18 cellular contexts compared by ENCODE assay signal in the genomic region with DNA sequence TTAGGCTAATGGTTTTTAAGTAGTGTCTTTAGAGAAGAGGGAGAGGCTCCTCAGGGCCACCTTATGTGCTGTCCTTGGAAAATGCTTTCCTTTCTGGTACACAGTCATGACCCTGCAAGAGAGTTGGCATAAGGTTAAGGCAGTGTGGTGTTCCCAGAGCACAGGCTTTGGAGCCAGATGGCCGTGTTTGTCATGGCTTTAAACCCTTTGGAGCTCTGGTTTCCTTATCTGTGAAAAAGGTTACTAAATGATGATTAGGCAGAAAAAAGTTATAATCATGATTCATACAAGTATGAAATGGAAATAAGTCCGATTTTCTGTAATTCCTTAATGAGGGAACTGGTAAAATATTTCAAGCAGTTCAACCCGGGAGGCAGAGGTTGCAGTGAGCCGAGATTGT. TPM values are rescaled to one million over a fixed set of nuclear protein-coding genes. Genes with fewer than 3 reads are reported as not detected.
DNase-seq lines count a peak whose midpoint lies in the region; ATAC-seq and TF ChIP-seq lines count a peak whose summit lies in the region.
"Had no signal": no experiment of that assay in that cellular context is flagged by ENCODE, and none has a peak within 500 bp of the region (broad histone marks: within the 10 kb centered on the region; RNA-seq: fewer than 3 reads in every experiment).

No MANE protein-coding gene starts in this region.

- ATAC-seq in HG02885 (IDR thresholded peaks at IDR 0.05; ENCODE audit: poor library complexity, unreplicated experiment) = no peak
- ATAC-seq: activated CD8-positive, alpha-beta T cell treated with anti-CD3 and anti-CD28 coated beads for 36 hours; T-cell had no signal

- peak in 1 of 2 donors; percentile 19 for TF ChIP-seq POLR2A in adrenal gland (IDR thresholded peaks at IDR 0.05)
- no peak for TF ChIP-seq POLR2A in stomach (IDR thresholded peaks at IDR 0.05)

- H3K4me3 ChIP-seq in adrenal gland (no peak overlapping the region), hepatocyte (no peak overlapping the region), stomach (no peak overlapping the region)
- H3K4me3 ChIP-seq: HAP-1, uterus had no signal

- no peaks in the 10 kb centered on the region for H3K4me1 Mint-ChIP-seq in HFFc6 (ENCODE audit: low read depth)
- H3K4me1 Mint-ChIP-seq in activated T-helper 1 cell treated with anti-CD3 and anti-CD28 coated beads, Interleukin-12 subunit alpha, Interleukin-12 subunit beta, Interleukin-2, Interleukin-4 antibody, amounts not matched to agents 30 ng/mL and 10 ng/mL and 1 ng/mL, durations not matched to agents 14 hours and 24 hours and 36 hours (ENCODE audit: low read depth) = no peaks in the 10 kb centered on the region

- no peaks in the 10 kb centered on the region for H3K9me3 ChIP-seq in adrenal gland (replicated peaks in 1 of 3)
- no peaks in the 10 kb centered on the region for H3K9me3 ChIP-seq in hepatocyte (ENCODE audit: low read depth)
- no peaks in the 10 kb centered on the region for H3K9me3 ChIP-seq in stomach
- H3K9me3 ChIP-seq: HAP-1, uterus had no signal

- intact Hi-C loops in adrenal gland (cut with DNase I) = no loop called here
- intact Hi-C loops in stomach (cut with DNase I; ENCODE audit: low total_unique reads) = no loop called here
- intact Hi-C loops in activated T-helper 1 cell treated with anti-CD3 and anti-CD28 coated beads, Interleukin-12 subunit alpha, Interleukin-12 subunit beta, Interleukin-2, Interleukin-4 antibody, amounts not matched to agents 30 ng/mL and 10 ng/mL and 1 ng/mL, durations not matched to agents 14 hours and 24 hours and 36 hours (cut with micrococcal nuclease) = no loop called here

- no peak overlapping the region for H2AFZ ChIP-seq in hepatocyte

- H3K4me3 Mint-ChIP-seq in HFFc6 = no peak overlapping the region
- no peak overlapping the region for H3K4me3 Mint-ChIP-seq in activated T-helper 1 cell treated with anti-CD3 and anti-CD28 coated beads, Interleukin-12 subunit alpha, Interleukin-12 subunit beta, Interleukin-2, Interleukin-4 antibody, amounts not matched to agents 30 ng/mL and 10 ng/mL and 1 ng/mL, durations not matched to agents 14 hours and 24 hours and 36 hours
- H3K4me3 Mint-ChIP-seq: activated CD8-positive, alpha-beta T cell treated with anti-CD3 and anti-CD28 coated beads for 36 hours; activated naive CD8-positive, alpha-beta T cell treated with anti-CD3 and anti-CD28 coated beads, Interleukin-2, amount 10 ng/mL, durations not matched to agents 7 days and 5 days; T-cell had no signal

- peak overlapping the region in 4 of 5 donors; percentile 16 to 77 (median 51) for H3K27ac ChIP-seq in adrenal gland
- H3K27ac ChIP-seq in hepatocyte = peak overlapping the region; percentile 47
- peak overlapping the region in 4 of 5 donors; percentile 24 to 64 (median 58) for H3K27ac ChIP-seq in stomach
- H3K27ac ChIP-seq: HL-60, uterus had no signal

- peak overlapping the region; percentile 33; the same call in 1 of the 2 replicates for H3K27ac Mint-ChIP-seq in HFFc6
- H3K27ac Mint-ChIP-seq in activated T-helper 1 cell treated with anti-CD3 and anti-CD28 coated beads, Interleukin-12 subunit alpha, Interleukin-12 subunit beta, Interleukin-2, Interleukin-4 antibody, amounts not matched to agents 30 ng/mL and 10 ng/mL and 1 ng/mL, durations not matched to agents 14 hours and 24 hours and 36 hours = no peak overlapping the region
- H3K27ac Mint-ChIP-seq: activated CD8-positive, alpha-beta T cell treated with anti-CD3 and anti-CD28 coated beads for 36 hours; activated naive CD8-positive, alpha-beta T cell treated with anti-CD3 and anti-CD28 coated beads, Interleukin-2, amount 10 ng/mL, durations not matched to agents 7 days and 5 days; T-cell had no signal

- H3K9me3 Mint-ChIP-seq in HFFc6 = no peaks in the 10 kb centered on the region
- no peaks in the 10 kb centered on the region for H3K9me3 Mint-ChIP-seq in activated T-helper 1 cell treated with anti-CD3 and anti-CD28 coated beads, Interleukin-12 subunit alpha, Interleukin-12 subunit beta, Interleukin-2, Interleukin-4 antibody, amounts not matched to agents 30 ng/mL and 10 ng/mL and 1 ng/mL, durations not matched to agents 14 hours and 24 hours and 36 hours
- H3K9me3 Mint-ChIP-seq: activated CD8-positive, alpha-beta T cell treated with anti-CD3 and anti-CD28 coated beads for 36 hours; activated naive CD8-positive, alpha-beta T cell treated with anti-CD3 and anti-CD28 coated beads, Interleukin-2, amount 10 ng/mL, durations not matched to agents 7 days and 5 days; T-cell had no signal

- H3K27me3 ChIP-seq in adrenal gland (no peaks in the 10 kb centered on the region), hepatocyte (no peaks in the 10 kb centered on the region), stomach (no peaks in the 10 kb centered on the region)
- H3K27me3 ChIP-seq: uterus had no signal

- peaks cover 3% of the 10 kb centered on the region for H3K79me2 ChIP-seq in hepatocyte

- H3K36me3 Mint-ChIP-seq in HFFc6 (ENCODE audit: low read depth) = peaks cover 29% of the 10 kb centered on the region
- peaks cover 46% of the 10 kb centered on the region for H3K36me3 Mint-ChIP-seq in activated T-helper 1 cell treated with anti-CD3 and anti-CD28 coated beads, Interleukin-12 subunit alpha, Interleukin-12 subunit beta, Interleukin-2, Interleukin-4 antibody, amounts not matched to agents 30 ng/mL and 10 ng/mL and 1 ng/mL, durations not matched to agents 14 hours and 24 hours and 36 hours (ENCODE audit: low read depth)

- DNase-seq in HFFc6 = no peak
- peak in 6 of 7 donors; percentile 57 to 84 (median 70) for DNase-seq in adrenal gland
- DNase-seq in hepatocyte (ENCODE audit: low spot score) = peak; percentile 30
- peak; percentile 56 for DNase-seq in stomach
- DNase-seq in NCI-H146 (lab: John Stamatoyannopoulos, UW) = no peak
- DNase-seq in activated T-helper 1 cell treated with anti-CD3 and anti-CD28 coated beads, Interleukin-12 subunit alpha, Interleukin-12 subunit beta, Interleukin-2, Interleukin-4 antibody, amounts not matched to agents 30 ng/mL and 10 ng/mL and 1 ng/mL, durations not matched to agents 14 hours and 24 hours and 36 hours (ENCODE audit: low spot score) = no peak
- DNase-seq: activated CD8-positive, alpha-beta T cell treated with anti-CD3 and anti-CD28 coated beads for 36 hours; activated naive CD8-positive, alpha-beta T cell treated with anti-CD3 and anti-CD28 coated beads, Interleukin-2, amount 10 ng/mL, durations not matched to agents 7 days and 5 days; caudate nucleus; effector CD8-positive, alpha-beta T cell; NCI-H2081 treated with DMSO at 0.1 percent for 48 hours; SHP77; stimulated activated naive CD4-positive, alpha-beta T cell treated with Interleukin-2 at 50 U/mL for 16 hours; T-cell; uterus had no signal

- TF ChIP-seq EP300 in stomach (IDR thresholded peaks at IDR 0.05) = no peak

- H4K20me1 ChIP-seq in hepatocyte (ENCODE audit: insufficient read depth, poor library complexity, severe bottlenecking) = no peaks in the 10 kb centered on the region

- TF ChIP-seq CTCF in HFFc6 (IDR thresholded peaks at IDR 0.05) (no peak), adrenal gland (IDR thresholded peaks at IDR 0.05) (no peak), hepatocyte (IDR thresholded peaks at IDR 0.05; ENCODE audit: poor library complexity) (no peak), stomach (IDR thresholded peaks at IDR 0.05) (no peak)

- peaks cover 0 to 47% of the 10 kb centered on the region in 2 donors for H3K36me3 ChIP-seq in adrenal gland (replicated peaks in 1 of 2)
- no peaks in the 10 kb centered on the region for H3K36me3 ChIP-seq in hepatocyte (replicated peaks; ENCODE audit: insufficient read depth, low read depth)
- peaks cover 21 to 95% (median 83%) of the 10 kb centered on the region in 4 donors for H3K36me3 ChIP-seq in stomach
- H3K36me3 ChIP-seq: uterus had no signal

- 34 to 44% (median 40%) methylated on average over 4 of the region's 4 CpGs for WGBS in adrenal gland, 4 donors
- whole genome bisulfite sequencing in hepatocyte (ENCODE audit: low lambda C conversion rate, missing lambda C conversion rate) = 67% methylated on average over 4 of the region's 4 CpGs
- 30 to 67% (median 46%) methylated on average over 4 of the region's 4 CpGs for WGBS in stomach, 5 donors

- H3K9me2 ChIP-seq in hepatocyte (replicated peaks; ENCODE audit: insufficient read depth) = no peaks in the 10 kb centered on the region

- no peaks in the 10 kb centered on the region for H3K27me3 Mint-ChIP-seq in HFFc6 (ENCODE audit: insufficient read depth)
- no peaks in the 10 kb centered on the region for H3K27me3 Mint-ChIP-seq in activated T-helper 1 cell treated with anti-CD3 and anti-CD28 coated beads, Interleukin-12 subunit alpha, Interleukin-12 subunit beta, Interleukin-2, Interleukin-4 antibody, amounts not matched to agents 30 ng/mL and 10 ng/mL and 1 ng/mL, durations not matched to agents 14 hours and 24 hours and 36 hours (ENCODE audit: insufficient read depth)
- H3K27me3 Mint-ChIP-seq: activated CD8-positive, alpha-beta T cell treated with anti-CD3 and anti-CD28 coated beads for 36 hours; activated naive CD8-positive, alpha-beta T cell treated with anti-CD3 and anti-CD28 coated beads, Interleukin-2, amount 10 ng/mL, durations not matched to agents 7 days and 5 days; T-cell had no signal

- H3K4me1 ChIP-seq in adrenal gland (replicated peaks in 1 of 2) = peaks cover 0 to 15% of the 10 kb centered on the region in 2 donors
- no peaks in the 10 kb centered on the region for H3K4me1 ChIP-seq in hepatocyte (ENCODE audit: insufficient read depth)
- H3K4me1 ChIP-seq in stomach = peaks cover 0 to 12% (median 4%) of the 10 kb centered on the region in 4 donors
- H3K4me1 ChIP-seq: HAP-1, uterus had no signal

- no peak overlapping the region for H3K4me2 ChIP-seq in hepatocyte

RNA-seq across cellular contexts. Expression of gene UTP4, which starts 13.2 kb away (rescaled TPM):
- total RNA-seq in HFFc6 (2021; fragmentation: NEBNext Ultra II Directional; extraction: Animal tissue kit (Norgen Biotek cat#: 25700)) = 10 to 100 TPM; 64.1 to 82.4 (median 69.6) TPM
- total RNA-seq in adrenal gland (10 to 100 TPM in 7 of 8 donors, 1 to 10 TPM in 1; 8.8 to 51.2 (median 27.8) TPM), hepatocyte (12.7 and 21.6 TPM in 2 replicates), stomach (10 to 100 TPM in 4 of 5 donors, 1 to 10 TPM in 1; 8.1 to 68.8 (median 32.0) TPM)
- polyA plus RNA-seq in adrenal gland (10 to 100 TPM; 16.2 to 50.8 (median 24.9) TPM), hepatocyte (41.4 and 43.0 TPM in 2 replicates), stomach (10 to 100 TPM; 18.7 to 33.1 (median 23.1) TPM)
- total RNA-seq in activated T-helper 1 cell treated with anti-CD3 and anti-CD28 coated beads, Interleukin-12 subunit alpha, Interleukin-12 subunit beta, Interleukin-2, Interleukin-4 antibody, amounts not matched to agents 30 ng/mL and 10 ng/mL and 1 ng/mL, durations not matched to agents 14 hours and 24 hours and 36 hours = 117 and 127 TPM in 2 replicates

RNA-seq across cellular contexts. Expression of gene CHTF8, which starts 13.3 kb away (rescaled TPM):
- 100 to 1,000 TPM; 103 to 149 (median 125) TPM for total RNA-seq in HFFc6 (2021; fragmentation: NEBNext Ultra II Directional; extraction: Animal tissue kit (Norgen Biotek cat#: 25700))
- total RNA-seq in adrenal gland = 100 to 1,000 TPM in 3 of 8 donors, 10 to 100 TPM in 5; 60.2 to 207 (median 86.7) TPM
- 100 to 1,000 TPM in 1 of 3 donors, 10 to 100 TPM in 2; 34.0 to 103 (median 37.7) TPM for polyA plus RNA-seq in adrenal gland
- total RNA-seq in hepatocyte = 80.0 and 121 TPM in 2 replicates
- 67.8 and 83.6 TPM in 2 replicates for polyA plus RNA-seq in hepatocyte
- 10 to 100 TPM; 12.3 to 52.7 (median 33.0) TPM for total RNA-seq in stomach
- 10 to 100 TPM; 60.1 to 83.2 (median 64.8) TPM for polyA plus RNA-seq in stomach
- total RNA-seq in activated T-helper 1 cell treated with anti-CD3 and anti-CD28 coated beads, Interleukin-12 subunit alpha, Interleukin-12 subunit beta, Interleukin-2, Interleukin-4 antibody, amounts not matched to agents 30 ng/mL and 10 ng/mL and 1 ng/mL, durations not matched to agents 14 hours and 24 hours and 36 hours = 134 and 143 TPM in 2 replicates

RNA-seq across cellular contexts. Expression of gene HAS3, which starts 40.2 kb away (rescaled TPM):
- total RNA-seq in HFFc6 (2021; fragmentation: NEBNext Ultra II Directional; extraction: Animal tissue kit (Norgen Biotek cat#: 25700)) = 1 to 10 TPM; 1.5 to 2.1 (median 1.5) TPM
- total RNA-seq in adrenal gland (1 to 10 TPM in 1 of 8 donors, under 1 TPM in 7; 0.06 to 1.1 (median 0.43) TPM), hepatocyte (0.53 and 0.60 TPM in 2 replicates), stomach (10 to 100 TPM in 1 of 5 donors, 1 to 10 TPM in 3, not detected in 1; 1.2 to 10.3 (median 6.3) TPM)
- polyA plus RNA-seq in adrenal gland (1 to 10 TPM in 1 of 3 donors, under 1 TPM in 2; 0.27 to 1.2 (median 0.91) TPM), hepatocyte (0.19 TPM in 1 of 2 replicates, not detected in the other), stomach (1 to 10 TPM; 1.1 to 5.8 (median 5.1) TPM)
- 0.73 and 0.93 TPM in 2 replicates for total RNA-seq in activated T-helper 1 cell treated with anti-CD3 and anti-CD28 coated beads, Interleukin-12 subunit alpha, Interleukin-12 subunit beta, Interleukin-2, Interleukin-4 antibody, amounts not matched to agents 30 ng/mL and 10 ng/mL and 1 ng/mL, durations not matched to agents 14 hours and 24 hours and 36 hours

RNA-seq across cellular contexts. Expression of gene SNTB2, which starts 41.3 kb away (rescaled TPM):
- 10 to 100 TPM; 52.0 to 64.8 (median 58.6) TPM for total RNA-seq in HFFc6 (2021; fragmentation: NEBNext Ultra II Directional; extraction: Animal tissue kit (Norgen Biotek cat#: 25700))
- total RNA-seq in adrenal gland (10 to 100 TPM; 24.2 to 52.7 (median 45.1) TPM), hepatocyte (19.5 and 21.5 TPM in 2 replicates), stomach (10 to 100 TPM; 11.6 to 74.4 (median 45.5) TPM)
- polyA plus RNA-seq in adrenal gland (1 to 10 TPM; 3.6 to 8.8 (median 8.4) TPM), hepatocyte (36.7 and 46.3 TPM in 2 replicates), stomach (1 to 10 TPM; 4.0 to 6.4 (median 4.2) TPM)
- 27.9 and 29.4 TPM in 2 replicates for total RNA-seq in activated T-helper 1 cell treated with anti-CD3 and anti-CD28 coated beads, Interleukin-12 subunit alpha, Interleukin-12 subunit beta, Interleukin-2, Interleukin-4 antibody, amounts not matched to agents 30 ng/mL and 10 ng/mL and 1 ng/mL, durations not matched to agents 14 hours and 24 hours and 36 hours

Comparison
In these comparisons a context has a peak if more than half of its experiments do, and no peak if none do; other contexts are left out.
1. DNase-seq: peak in adrenal gland (6 of 7), hepatocyte (single experiment) and stomach (single experiment); none in HFFc6 (single experiment), NCI-H146 (single experiment) and activated T-helper 1 cell treated with anti-CD3 and anti-CD28 coated beads, Interleukin-12 subunit alpha, Interleukin-12 subunit beta, Interleukin-2, Interleukin-4 antibody, amounts not matched to agents 30 ng/mL and 10 ng/mL and 1 ng/mL, durations not matched to agents 14 hours and 24 hours and 36 hours (single experiment).
2. Peak in every context shown above with its lines, with median percentiles within 50 percentile points of each other: H3K27ac ChIP-seq.